ENCODE assay signal across 8 cellular contexts in genomic region chr6:37021356-37022129, GRCh38. TPM values are rescaled to one million over a fixed set of nuclear protein-coding genes. Genes with fewer than 3 reads are reported as not detected.
DNase-seq lines count a peak whose midpoint lies in the region; ATAC-seq and TF ChIP-seq lines count a peak whose summit lies in the region.

No MANE protein-coding gene starts in this region.

- CTCF ChIA-PET in PC-9 (lab: Charles Lee) = interaction anchor here (0.6 to 5.4 kb wide), 14 partner anchors 29 to 412 kb away, joined by 3 to 45 read pairs (median 4); partner anchors contain the start of gene CMTR1

- peak overlapping the region; percentile 100; the same call in 1 of the 2 replicates for H3K27ac ChIP-seq in PC-9

- intact Hi-C loops in PC-9 (cut with micrococcal nuclease; ENCODE audit: unreplicated experiment) = loop anchor here (2.0 to 10.0 kb wide), 4 partner anchors 71 to 673 kb away; partner anchors contain the start of gene MDGA1
- intact Hi-C loops in activated T-helper 1 cell treated with anti-CD3 and anti-CD28 coated beads, Interleukin-12 subunit alpha, Interleukin-12 subunit beta, Interleukin-2, Interleukin-4 antibody, amounts not matched to agents 30 ng/mL and 10 ng/mL and 1 ng/mL, durations not matched to agents 14 hours and 24 hours and 36 hours (cut with micrococcal nuclease) = no loop called here

- no TSS peak for BruUV-seq in PC-9 (replicated peaks; lab: Mats Ljungman, UMichigan)

- no peaks in the 10 kb centered on the region for H4K20me1 ChIP-seq in PC-9 (ENCODE audit: insufficient read depth)

- peak overlapping the region; percentile 64 for H3K4me2 ChIP-seq in PC-9

- peak overlapping the region; percentile 70 for H3K27ac Mint-ChIP-seq in activated T-helper 1 cell treated with anti-CD3 and anti-CD28 coated beads, Interleukin-12 subunit alpha, Interleukin-12 subunit beta, Interleukin-2, Interleukin-4 antibody, amounts not matched to agents 30 ng/mL and 10 ng/mL and 1 ng/mL, durations not matched to agents 14 hours and 24 hours and 36 hours

- POLR2A ChIA-PET in PC-9 (lab: Charles Lee; ENCODE audit: unreplicated experiment) = interaction anchor here (0.7 kb wide), 1 partner anchor 268 kb away, joined by 3 read pairs; no protein-coding TSS in a partner anchor

- H3K4me1 ChIP-seq in PC-9 (replicated peaks; ENCODE audit: insufficient read depth) = peaks cover 72% of the 10 kb centered on the region

- H3K36me3 ChIP-seq in PC-9 (ENCODE audit: low read depth) = no peaks in the 10 kb centered on the region

- H3F3A ChIP-seq in PC-9 (ENCODE audit: insufficient read depth, low read depth) = peaks cover 50% of the 10 kb centered on the region

- H3K4me3 ChIP-seq in PC-9 = no peak overlapping the region

- ATAC-seq in stimulated activated naive CD8-positive, alpha-beta T cell treated with anti-CD3 and anti-CD28 coated beads, Interleukin-15, Interleukin-2, amounts not matched to agents 100 U/mL and 50 U/mL, for 24 hours = peak; percentile 34
- ATAC-seq in esophagus mucosa = no peak

- no peak overlapping the region for H3K4me3 Mint-ChIP-seq in activated T-helper 1 cell treated with anti-CD3 and anti-CD28 coated beads, Interleukin-12 subunit alpha, Interleukin-12 subunit beta, Interleukin-2, Interleukin-4 antibody, amounts not matched to agents 30 ng/mL and 10 ng/mL and 1 ng/mL, durations not matched to agents 14 hours and 24 hours and 36 hours

- peaks cover 3% of the 10 kb centered on the region for H3K36me3 Mint-ChIP-seq in activated T-helper 1 cell treated with anti-CD3 and anti-CD28 coated beads, Interleukin-12 subunit alpha, Interleukin-12 subunit beta, Interleukin-2, Interleukin-4 antibody, amounts not matched to agents 30 ng/mL and 10 ng/mL and 1 ng/mL, durations not matched to agents 14 hours and 24 hours and 36 hours (ENCODE audit: low read depth)

- H3K9me3 Mint-ChIP-seq in activated T-helper 1 cell treated with anti-CD3 and anti-CD28 coated beads, Interleukin-12 subunit alpha, Interleukin-12 subunit beta, Interleukin-2, Interleukin-4 antibody, amounts not matched to agents 30 ng/mL and 10 ng/mL and 1 ng/mL, durations not matched to agents 14 hours and 24 hours and 36 hours = no peaks in the 10 kb centered on the region

- no peaks in the 10 kb centered on the region for H3K79me2 ChIP-seq in PC-9 (ENCODE audit: low read depth)

- no peaks in the 10 kb centered on the region for H3K27me3 Mint-ChIP-seq in activated T-helper 1 cell treated with anti-CD3 and anti-CD28 coated beads, Interleukin-12 subunit alpha, Interleukin-12 subunit beta, Interleukin-2, Interleukin-4 antibody, amounts not matched to agents 30 ng/mL and 10 ng/mL and 1 ng/mL, durations not matched to agents 14 hours and 24 hours and 36 hours (ENCODE audit: insufficient read depth)

- H3K9me2 ChIP-seq in PC-9 (ENCODE audit: insufficient read depth) = no peaks in the 10 kb centered on the region

- H3K9me3 ChIP-seq in PC-9 (ENCODE audit: insufficient read depth, low read depth) = no peaks in the 10 kb centered on the region

- DNase-seq in PC-9 = peak; percentile 60 to 68
- peak; percentile 74 for DNase-seq in activated T-helper 1 cell treated with anti-CD3 and anti-CD28 coated beads, Interleukin-12 subunit alpha, Interleukin-12 subunit beta, Interleukin-2, Interleukin-4 antibody, amounts not matched to agents 30 ng/mL and 10 ng/mL and 1 ng/mL, durations not matched to agents 14 hours and 24 hours and 36 hours (ENCODE audit: low spot score)
- peak; percentile 70 for DNase-seq in kidney tubule cell (ENCODE audit: low spot score)
- DNase-seq in stimulated activated naive CD8-positive, alpha-beta T cell treated with anti-CD3 and anti-CD28 coated beads, Interleukin-15, Interleukin-2, amounts not matched to agents 100 U/mL and 50 U/mL, for 24 hours = peak; percentile 73
- DNase-seq in medulla oblongata (ENCODE audit: extremely low spot score) = no peak
- no peak for DNase-seq in middle frontal gyrus (ENCODE audit: extremely low spot score, low spot score)

- H3K4me1 Mint-ChIP-seq in activated T-helper 1 cell treated with anti-CD3 and anti-CD28 coated beads, Interleukin-12 subunit alpha, Interleukin-12 subunit beta, Interleukin-2, Interleukin-4 antibody, amounts not matched to agents 30 ng/mL and 10 ng/mL and 1 ng/mL, durations not matched to agents 14 hours and 24 hours and 36 hours (ENCODE audit: low read depth) = peaks cover 87% of the 10 kb centered on the region

- TF ChIP-seq CTCF in GM12874 (IDR thresholded peaks at IDR 0.05; ENCODE audit: insufficient read depth, low read depth, low read length) = peak; percentile 12; the same call in 1 of the 2 replicates
- TF ChIP-seq CTCF in PC-9 (conservative IDR thresholded peaks at IDR 0.05) = peak; percentile 74

- H2AFZ ChIP-seq in PC-9 = no peak overlapping the region

- H3K27me3 ChIP-seq in PC-9 (ENCODE audit: insufficient read depth, low read depth) = no peaks in the 10 kb centered on the region

RNA-seq across cellular contexts. Expression of gene FGD2, which starts 16.1 kb away (rescaled TPM):
- 0.50 and 0.55 TPM in 2 replicates for total RNA-seq in PC-9 (2021)
- 0.65 and 1.5 TPM in 2 replicates for total RNA-seq in activated T-helper 1 cell treated with anti-CD3 and anti-CD28 coated beads, Interleukin-12 subunit alpha, Interleukin-12 subunit beta, Interleukin-2, Interleukin-4 antibody, amounts not matched to agents 30 ng/mL and 10 ng/mL and 1 ng/mL, durations not matched to agents 14 hours and 24 hours and 36 hours
- 9.8 TPM for total RNA-seq in esophagus mucosa

RNA-seq across cellular contexts. Expression of gene MTCH1, which starts 35.5 kb away (rescaled TPM):
- total RNA-seq in PC-9 (2021) = 236 and 241 TPM in 2 replicates
- total RNA-seq in activated T-helper 1 cell treated with anti-CD3 and anti-CD28 coated beads, Interleukin-12 subunit alpha, Interleukin-12 subunit beta, Interleukin-2, Interleukin-4 antibody, amounts not matched to agents 30 ng/mL and 10 ng/mL and 1 ng/mL, durations not matched to agents 14 hours and 24 hours and 36 hours = 120 and 127 TPM in 2 replicates
- total RNA-seq in esophagus mucosa = 88.0 TPM

Comparison
In these comparisons a context has a peak if more than half of its experiments do, and no peak if none do; other contexts are left out.
1. DNase-seq: peak in PC-9 (2 of 2), activated T-helper 1 cell treated with anti-CD3 and anti-CD28 coated beads, Interleukin-12 subunit alpha, Interleukin-12 subunit beta, Interleukin-2, Interleukin-4 antibody, amounts not matched to agents 30 ng/mL and 10 ng/mL and 1 ng/mL, durations not matched to agents 14 hours and 24 hours and 36 hours (single experiment), kidney tubule cell (single experiment) and stimulated activated naive CD8-positive, alpha-beta T cell treated with anti-CD3 and anti-CD28 coated beads, Interleukin-15, Interleukin-2, amounts not matched to agents 100 U/mL and 50 U/mL, for 24 hours (single experiment); none in medulla oblongata (single experiment) and middle frontal gyrus (single experiment).